Comparison of ENCODE assay signal across 9 cellular contexts in the genomic region with DNA sequence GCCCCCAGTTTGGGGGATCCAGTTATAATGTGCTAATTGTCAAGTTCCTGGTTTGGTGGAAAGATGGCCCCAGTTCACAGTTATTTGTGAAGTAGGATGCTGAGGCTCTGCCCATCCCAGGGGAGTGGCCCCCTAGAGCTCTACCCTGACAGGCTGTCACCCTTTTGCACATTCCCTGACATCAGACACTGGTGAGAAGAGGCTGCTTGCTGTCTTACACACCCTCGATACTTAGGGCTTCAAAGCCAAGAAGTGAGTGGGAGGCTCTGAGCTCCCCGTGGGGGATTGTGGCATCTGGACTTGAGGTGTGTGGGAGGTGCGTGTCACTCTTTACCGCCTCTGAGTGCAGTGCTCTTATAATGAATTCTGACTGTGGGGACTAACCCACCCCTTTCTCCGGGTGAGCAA.
A peak's percentile ranks its signal among the peaks of the same experiment; 100 is the strongest.
DNase-seq lines count a peak whose midpoint lies in the region; ATAC-seq, FAIRE-seq and TF ChIP-seq lines count a peak whose summit lies in the region.
"Had no signal": no experiment of that assay in that cellular context is flagged by ENCODE, and none has a peak within 500 bp of the region (broad histone marks: within the 10 kb centered on the region; RNA-seq: fewer than 3 reads in every experiment).

No MANE protein-coding gene starts in this region.

- TF ChIP-seq CTCF in kidney (IDR thresholded peaks at IDR 0.05; ENCODE audit: borderline replicate concordance, extremely low read depth, insufficient read depth) (no peak), ascending aorta (IDR thresholded peaks at IDR 0.05) (no peak)

- no peaks in the 10 kb centered on the region for H3K4me1 ChIP-seq in effector memory CD4-positive, alpha-beta T cell (ENCODE audit: control insufficient read depth, insufficient read depth, low read length, poor library complexity, severe bottlenecking)
- H3K4me1 ChIP-seq in kidney (ENCODE audit: control insufficient read depth in 1 of 2, insufficient read depth in 1 of 2, low read depth in 1 of 2, low read length in 2 of 2) = no peaks in the 10 kb centered on the region
- H3K4me1 ChIP-seq in ascending aorta = no peaks in the 10 kb centered on the region

- no peak overlapping the region for H3K4me3 ChIP-seq in effector memory CD4-positive, alpha-beta T cell (ENCODE audit: insufficient read depth, low read depth, low read length, poor library complexity, severe bottlenecking)
- no peak overlapping the region for H3K4me3 ChIP-seq in kidney (ENCODE audit: low read length in 2 of 2)
- no peak overlapping the region for H3K4me3 ChIP-seq in ascending aorta
- H3K4me3 ChIP-seq: A549 had no signal

- intact Hi-C loops in kidney (cut with DNase I) (no loop called here), ascending aorta (cut with DNase I) (no loop called here)

- FAIRE-seq in kidney (lab: Jason Lieb, UNC) = no peak
- FAIRE-seq: A549 had no signal

- no peaks in the 10 kb centered on the region for H3K27me3 ChIP-seq in effector memory CD4-positive, alpha-beta T cell (replicated peaks; ENCODE audit: control insufficient read depth, insufficient read depth, low read length, poor library complexity, severe bottlenecking)
- no peaks in the 10 kb centered on the region for H3K27me3 ChIP-seq in ascending aorta

- peaks cover 33% of the 10 kb centered on the region for H3K36me3 ChIP-seq in effector memory CD4-positive, alpha-beta T cell (ENCODE audit: control insufficient read depth, insufficient read depth, low read length)
- H3K36me3 ChIP-seq in kidney (ENCODE audit: control insufficient read depth in 1 of 2, insufficient read depth in 2 of 2, low read length in 2 of 2) = no peaks in the 10 kb centered on the region
- no peaks in the 10 kb centered on the region for H3K36me3 ChIP-seq in ascending aorta

- ATAC-seq in HG03045 (IDR thresholded peaks at IDR 0.05; ENCODE audit: unreplicated experiment) = peak; percentile 88
- ATAC-seq: A549 had no signal

- DNase-seq in NCI-H2171 treated with DMSO at 0.1 percent for 48 hours (lab: John Stamatoyannopoulos, UW) (peak; percentile 17), NCI-H2171 (lab: John Stamatoyannopoulos, UW) (no peak), kidney (no peak), ascending aorta (ENCODE audit: low spot score in 2 of 2) (no peak)
- DNase-seq in activated CD8-positive, alpha-beta memory T cell treated with anti-CD3 and anti-CD28 coated beads, Interleukin-2, amount 50 U/mL, for 24 hours (ENCODE audit: extremely low read depth) = peak; percentile 37
- DNase-seq in stimulated activated CD4-positive, alpha-beta T cell treated with anti-CD3 and anti-CD28 coated beads, Interleukin-12 subunit alpha, Interleukin-12 subunit beta, amount 100 ng/mL, for 24 hours (ENCODE audit: low read depth in 2 of 2) = peak; percentile 23 to 51
- no peak for DNase-seq in effector memory CD4-positive, alpha-beta T cell

- H3K9ac ChIP-seq in kidney (ENCODE audit: low read length in 2 of 2) = no peak overlapping the region

- no peaks in the 10 kb centered on the region for H3K9me3 ChIP-seq in effector memory CD4-positive, alpha-beta T cell (ENCODE audit: control insufficient read depth, low read length)
- H3K9me3 ChIP-seq in kidney (ENCODE audit: control insufficient read depth in 1 of 2, low read length in 2 of 2) = no peaks in the 10 kb centered on the region
- no peaks in the 10 kb centered on the region for H3K9me3 ChIP-seq in ascending aorta
- H3K9me3 ChIP-seq: A549 had no signal

- H3K27ac ChIP-seq in effector memory CD4-positive, alpha-beta T cell (ENCODE audit: insufficient read depth, low read length, poor library complexity, severe bottlenecking) = no peak overlapping the region
- H3K27ac ChIP-seq in kidney (ENCODE audit: low read depth in 2 of 2, low read length in 2 of 2) (no peak overlapping the region), ascending aorta (no peak overlapping the region)
- H3K27ac ChIP-seq: A549 had no signal

Comparison
In these comparisons a context has a peak if more than half of its experiments do, and no peak if none do; other contexts are left out.
1. DNase-seq: peak in NCI-H2171 treated with DMSO at 0.1 percent for 48 hours (single experiment), activated CD8-positive, alpha-beta memory T cell treated with anti-CD3 and anti-CD28 coated beads, Interleukin-2, amount 50 U/mL, for 24 hours (single experiment) and stimulated activated CD4-positive, alpha-beta T cell treated with anti-CD3 and anti-CD28 coated beads, Interleukin-12 subunit alpha, Interleukin-12 subunit beta, amount 100 ng/mL, for 24 hours (2 of 2); none in NCI-H2171 (single experiment), effector memory CD4-positive, alpha-beta T cell (0 of 3), kidney (single experiment) and ascending aorta (0 of 2).